Comparison of ENCODE assay signal across 11 cellular contexts in genomic region chr5:172715421-172715780, GRCh38. TPM values are rescaled to one million over a fixed set of nuclear protein-coding genes. Genes with fewer than 3 reads are reported as not detected.
A peak's percentile ranks its signal among the peaks of the same experiment; 100 is the strongest.
DNase-seq lines count a peak whose midpoint lies in the region; ATAC-seq, FAIRE-seq and TF ChIP-seq lines count a peak whose summit lies in the region.
"Had no signal": no experiment of that assay in that cellular context is flagged by ENCODE, and none has a peak within 500 bp of the region (broad histone marks: within the 10 kb centered on the region; RNA-seq: fewer than 3 reads in every experiment).

No MANE protein-coding gene starts in this region.

- DNase-seq in brain microvascular endothelial cell (peak; percentile 18), kidney (no peak), SK-N-SH (no peak), foreskin fibroblast (no peak)
- DNase-seq: cortex of kidney, NCI-H187 treated with DMSO at 0.1 percent for 48 hours had no signal

- peak overlapping the region; percentile 28 to 63 for H3K9ac ChIP-seq in kidney (ENCODE audit: low read length in 2 of 2)
- H3K9ac ChIP-seq in SK-N-SH, result no peak overlapping the region

- H3F3A ChIP-seq in SK-N-SH (replicated peaks; ENCODE audit: insufficient read depth), result no peaks in the 10 kb centered on the region

- no peak overlapping the region for H3K4me2 ChIP-seq in SK-N-SH

- ATAC-seq in GM18861 (IDR thresholded peaks at IDR 0.05; ENCODE audit: unreplicated experiment), result no peak
- no peak for ATAC-seq in HG02571 (IDR thresholded peaks at IDR 0.05; ENCODE audit: unreplicated experiment)

- intact Hi-C loops in kidney (cut with DNase I), result no loop called here

- no peak overlapping the region for H2AFZ ChIP-seq in SK-N-SH (ENCODE audit: low read depth)

- no peak for TF ChIP-seq RAD21 in SK-N-SH (IDR thresholded peaks at IDR 0.05; ENCODE audit: low read length)

- no peaks in the 10 kb centered on the region for H4K20me1 ChIP-seq in SK-N-SH (ENCODE audit: insufficient read depth)

- no peaks in the 10 kb centered on the region for H3K9me3 ChIP-seq in kidney (ENCODE audit: control insufficient read depth in 1 of 2, low read length in 2 of 2)
- H3K9me3 ChIP-seq in SK-N-SH, result no peaks in the 10 kb centered on the region

- no peak for FAIRE-seq in kidney (lab: Jason Lieb, UNC)

- no peak for TF ChIP-seq EP300 in SK-N-SH (IDR thresholded peaks at IDR 0.05; ENCODE audit: borderline replicate concordance in 1 of 2, low read depth in 1 of 2, low read length in 1 of 2)

- in situ Hi-C loops in brain microvascular endothelial cell (cut with HindIII; ENCODE audit: low pct_ligation_motif_present, low sequenced_read_pairs), result no loop called here

- H3K36me3 ChIP-seq in brain microvascular endothelial cell (replicated peaks) (no peaks in the 10 kb centered on the region), kidney (ENCODE audit: control insufficient read depth in 1 of 2, insufficient read depth in 2 of 2, low read length in 2 of 2) (no peaks in the 10 kb centered on the region), SK-N-SH (replicated peaks in 1 of 2; ENCODE audit: control insufficient read depth in 1 of 2, insufficient read depth in 2 of 2, low read length in 1 of 2) (no peaks in the 10 kb centered on the region)

- H3K4me1 ChIP-seq in kidney (ENCODE audit: control insufficient read depth in 1 of 2, insufficient read depth in 1 of 2, low read depth in 1 of 2, low read length in 2 of 2), result peaks cover 28 to 34% of the 10 kb centered on the region in 2 donors
- H3K4me1 ChIP-seq in SK-N-SH (ENCODE audit: control insufficient read depth in 1 of 2, insufficient read depth in 2 of 2, low read depth in 1 of 2, low read length in 1 of 2), result peaks cover 0 to 12% of the 10 kb centered on the region in 2 experiments; a peak in 1 of 4 replicates

- peak overlapping the region; percentile 7 for H3K27ac ChIP-seq in brain microvascular endothelial cell
- peak overlapping the region; percentile 82 to 94 for H3K27ac ChIP-seq in kidney (ENCODE audit: low read depth in 2 of 2, low read length in 2 of 2)
- peak overlapping the region in 18 of 21 experiments; percentile 12 to 81 (median 53) for H3K27ac ChIP-seq in skin epidermis
- no peak overlapping the region for H3K27ac ChIP-seq in SK-N-SH (ENCODE audit: low read depth in 2 of 2, low read length in 1 of 2)
- H3K27ac ChIP-seq: SK-N-MC had no signal

- CTCF ChIA-PET in SK-N-SH (lab: Yijun Ruan, JAX), result interaction anchor here (0.7 to 10.8 kb wide), 37 partner anchors 9 to 533 kb away, joined by 3 to 508 read pairs (median 5); partner anchors contain the start of genes DUSP1 and RPL26L1

- POLR2A ChIA-PET in SK-N-SH (lab: Yijun Ruan, JAX), result interaction anchor here (1.2 to 2.4 kb wide), 2 partner anchors 50 to 56 kb away, joined by 5 to 12 read pairs; partner anchors contain the start of gene DUSP1

- no peaks in the 10 kb centered on the region for H3K9me2 ChIP-seq in SK-N-SH

- H3K27me3 ChIP-seq in brain microvascular endothelial cell (replicated peaks), result no peaks in the 10 kb centered on the region
- H3K27me3 ChIP-seq in SK-N-SH (ENCODE audit: insufficient read depth), result no peaks in the 10 kb centered on the region

- TF ChIP-seq CTCF in GM12872 (IDR thresholded peaks at IDR 0.05; ENCODE audit: insufficient read depth, low read depth, low read length) (0 out of 3 replicates have a peak, but pooled peaks have one; percentile 9), brain microvascular endothelial cell (IDR thresholded peaks at IDR 0.05; ENCODE audit: low read depth, low read length, missing control alignments) (no peak), kidney (IDR thresholded peaks at IDR 0.05; ENCODE audit: borderline replicate concordance, extremely low read depth, insufficient read depth) (no peak), SK-N-SH (IDR thresholded peaks at IDR 0.05) (no peak), foreskin fibroblast (IDR thresholded peaks at IDR 0.05; ENCODE audit: low read depth, low read length) (no peak)

- H3K4me3 ChIP-seq in brain microvascular endothelial cell (ENCODE audit: low read depth, low read length) (no peak overlapping the region), kidney (ENCODE audit: low read length in 2 of 2) (no peak overlapping the region), skin epidermis (no peak overlapping the region), SK-N-SH (ENCODE audit: low read depth in 2 of 2, low read length in 1 of 2) (no peak overlapping the region), foreskin fibroblast (ENCODE audit: low read depth in 1 of 2, low read length in 2 of 2) (no peak overlapping the region)
- H3K4me3 ChIP-seq: SK-N-MC had no signal

- no peaks in the 10 kb centered on the region for H3K79me2 ChIP-seq in SK-N-SH (ENCODE audit: insufficient read depth)

- 83% methylated on average over 6 of the region's 6 CpGs for WGBS in SK-N-SH (ENCODE audit: low lambda C conversion rate)

TF ChIP-seq in SK-N-SH, 30 proteins besides CTCF, POLR2A, EP300 and RAD21:
- TF ChIP-seq EZH2phosphoT487 (IDR thresholded peaks at IDR 0.05; ENCODE audit: borderline replicate concordance, low read depth) (no peak), RXRA (IDR thresholded peaks at IDR 0.05; ENCODE audit: borderline replicate concordance, low read depth) (no peak), ZBTB33 (IDR thresholded peaks at IDR 0.05; ENCODE audit: borderline replicate concordance, low read depth) (no peak), FOXJ3 (CRISPR knock-in tag; IDR thresholded peaks at IDR 0.05) (no peak), POLR2AphosphoS5 (IDR thresholded peaks at IDR 0.05; ENCODE audit: low read depth, low read length) (no peak), JUND (IDR thresholded peaks at IDR 0.05) (no peak), GATA2 (CRISPR knock-in tag; IDR thresholded peaks at IDR 0.05) (no peak), CHD2 (IDR thresholded peaks at IDR 0.05; ENCODE audit: low read length, partially characterized antibody) (no peak), TAF1 (IDR thresholded peaks at IDR 0.05; ENCODE audit: borderline replicate concordance, low read depth, low read length) (no peak), MAX (IDR thresholded peaks at IDR 0.05; ENCODE audit: low read depth) (no peak), RFX5 (IDR thresholded peaks at IDR 0.05; ENCODE audit: low read length) (no peak)
- TF ChIP-seq, protein P1, sequence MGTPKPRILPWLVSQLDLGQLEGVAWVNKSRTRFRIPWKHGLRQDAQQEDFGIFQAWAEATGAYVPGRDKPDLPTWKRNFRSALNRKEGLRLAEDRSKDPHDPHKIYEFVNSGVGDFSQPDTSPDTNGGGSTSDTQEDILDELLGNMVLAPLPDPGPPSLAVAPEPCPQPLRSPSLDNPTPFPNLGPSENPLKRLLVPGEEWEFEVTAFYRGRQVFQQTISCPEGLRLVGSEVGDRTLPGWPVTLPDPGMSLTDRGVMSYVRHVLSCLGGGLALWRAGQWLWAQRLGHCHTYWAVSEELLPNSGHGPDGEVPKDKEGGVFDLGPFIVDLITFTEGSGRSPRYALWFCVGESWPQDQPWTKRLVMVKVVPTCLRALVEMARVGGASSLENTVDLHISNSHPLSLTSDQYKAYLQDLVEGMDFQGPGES (IDR thresholded peaks at IDR 0.05; ENCODE audit: low read depth, low read length), result no peak
- TF ChIP-seq, protein P2, sequence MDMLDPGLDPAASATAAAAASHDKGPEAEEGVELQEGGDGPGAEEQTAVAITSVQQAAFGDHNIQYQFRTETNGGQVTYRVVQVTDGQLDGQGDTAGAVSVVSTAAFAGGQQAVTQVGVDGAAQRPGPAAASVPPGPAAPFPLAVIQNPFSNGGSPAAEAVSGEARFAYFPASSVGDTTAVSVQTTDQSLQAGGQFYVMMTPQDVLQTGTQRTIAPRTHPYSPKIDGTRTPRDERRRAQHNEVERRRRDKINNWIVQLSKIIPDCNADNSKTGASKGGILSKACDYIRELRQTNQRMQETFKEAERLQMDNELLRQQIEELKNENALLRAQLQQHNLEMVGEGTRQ (IDR thresholded peaks at IDR 0.05; ENCODE audit: borderline replicate concordance, low read depth, low read length), result no peak
- TF ChIP-seq, protein P3, sequence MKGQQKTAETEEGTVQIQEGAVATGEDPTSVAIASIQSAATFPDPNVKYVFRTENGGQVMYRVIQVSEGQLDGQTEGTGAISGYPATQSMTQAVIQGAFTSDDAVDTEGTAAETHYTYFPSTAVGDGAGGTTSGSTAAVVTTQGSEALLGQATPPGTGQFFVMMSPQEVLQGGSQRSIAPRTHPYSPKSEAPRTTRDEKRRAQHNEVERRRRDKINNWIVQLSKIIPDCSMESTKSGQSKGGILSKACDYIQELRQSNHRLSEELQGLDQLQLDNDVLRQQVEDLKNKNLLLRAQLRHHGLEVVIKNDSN (IDR thresholded peaks at IDR 0.05; ENCODE audit: borderline replicate concordance, low read depth), result no peak

RNA-seq across cellular contexts. Expression of gene DUSP1, which starts 55.6 kb away (rescaled TPM):
- 172 TPM for total RNA-seq in kidney
- 298 TPM for polyA plus RNA-seq in kidney (ENCODE audit: insufficient read depth, low read depth, low replicate concordance)
- polyA plus RNA-seq in SK-N-SH (2012; rRNA removed), result 373 and 455 TPM in 2 replicates
- polyA plus RNA-seq in SK-N-SH (2012; cell fraction: cytosol; rRNA removed), result 208 and 248 TPM in 2 replicates
- 873 and 891 TPM in 2 replicates for polyA plus RNA-seq in SK-N-SH (2012; cell fraction: nucleus; rRNA removed)

Comparison
In these comparisons a context has a peak if more than half of its experiments do, and no peak if none do; other contexts are left out.
1. H3K27ac ChIP-seq: peak in brain microvascular endothelial cell (single experiment), kidney (2 of 2) and skin epidermis (18 of 21); none in SK-N-SH (0 of 2).